ENCODE assay signal across 31 cellular contexts in genomic region chr1:232114985-232115384, GRCh38.
"Had no signal": no experiment of that assay in that cellular context is flagged by ENCODE, and none has a peak within 500 bp of the region (broad histone marks: within the 10 kb centered on the region; RNA-seq: fewer than 3 reads in every experiment).

No MANE protein-coding gene starts in this region.

- H3K4me1 ChIP-seq: ascending aorta, colonic mucosa had no signal

- DNase-seq: activated B cell treated with CpG ODN at 0.5 μM for 24 hours; activated CD4-positive, alpha-beta memory T cell treated with anti-CD3 and anti-CD28 coated beads, Interleukin-2, amount 10 ng/mL, durations not matched to agents 7 days and 5 days; activated CD4-positive, alpha-beta T cell treated with anti-CD3 and anti-CD28 coated beads for 4 hours; activated CD4-positive, alpha-beta T cell treated with anti-CD3 and anti-CD28 coated beads, Interleukin-2, amount 10 ng/mL, durations not matched to agents 24 days and 14 days; activated CD4-positive, alpha-beta T cell treated with anti-CD3 and anti-CD28 coated beads, Interleukin-2, amount 50 U/mL, for 1 hour; activated CD4-positive, alpha-beta T cell treated with anti-CD3 and anti-CD28 coated beads, Interleukin-2, amount 50 U/mL, for 48 hours; activated CD4-positive, CD25-positive, alpha-beta regulatory T cell treated with anti-CD3 and anti-CD28 coated beads, Interleukin-2, amount 50 U/mL, for 72 hours; activated CD8-positive, alpha-beta memory T cell treated with anti-CD3 and anti-CD28 coated beads for 24 hours; activated CD8-positive, alpha-beta memory T cell treated with anti-CD3 and anti-CD28 coated beads, Interleukin-2, amount 10 ng/mL, durations not matched to agents 7 days and 5 days; activated CD8-positive, alpha-beta memory T cell treated with anti-CD3 and anti-CD28 coated beads, Interleukin-2, amount 50 U/mL, for 48 hours; activated CD8-positive, alpha-beta T cell treated with anti-CD3 and anti-CD28 coated beads, Interleukin-2, amount 10 ng/mL, durations not matched to agents 7 days and 5 days; activated effector memory CD4-positive, alpha-beta T cell treated with Interleukin-2 at 50 U/mL for 16 hours; activated gamma-delta T cell; activated naive CD4-positive, alpha-beta T cell treated with anti-CD3 and anti-CD28 coated beads, Interleukin-2, amount 10 ng/mL, durations not matched to agents 7 days and 5 days; activated naive CD4-positive, alpha-beta T cell treated with Interleukin-2 at 50 U/mL for 16 hours; activated naive CD8-positive, alpha-beta T cell treated with anti-CD3 and anti-CD28 coated beads, Interleukin-2, amount 10 ng/mL, durations not matched to agents 7 days and 5 days; activated naive CD8-positive, alpha-beta T cell treated with anti-CD3 and anti-CD28 coated beads, Interleukin-2, amount 50 U/mL, for 24 hours; activated T-cell treated with anti-CD3 and anti-CD28 coated beads, Interleukin-2, amount 50 U/mL, for 24 hours; activated T-cell treated with anti-CD3 and anti-CD28 coated beads, Interleukin-2, amount 50 U/mL, for 48 hours; amygdala; anterior cingulate cortex; caudate nucleus; cerebellar nuclear complex; colonic mucosa; T-helper 2 cell; T-helper 9 cell had no signal

- FAIRE-seq: bronchial epithelial cell, TTC549 had no signal

- H3K4me3 ChIP-seq: ascending aorta, cardiac muscle cell, colonic mucosa had no signal

- H3K27ac ChIP-seq: ascending aorta, cardiac muscle cell, colonic mucosa, VCaP had no signal

- H3K9me3 ChIP-seq: ascending aorta, colonic mucosa had no signal

- H3K36me3 ChIP-seq: ascending aorta, cardiac muscle cell, colonic mucosa had no signal

- H3K27me3 ChIP-seq: ascending aorta, colonic mucosa had no signal
